ENCODE assay signal across 19 cellular contexts in the genomic region with DNA sequence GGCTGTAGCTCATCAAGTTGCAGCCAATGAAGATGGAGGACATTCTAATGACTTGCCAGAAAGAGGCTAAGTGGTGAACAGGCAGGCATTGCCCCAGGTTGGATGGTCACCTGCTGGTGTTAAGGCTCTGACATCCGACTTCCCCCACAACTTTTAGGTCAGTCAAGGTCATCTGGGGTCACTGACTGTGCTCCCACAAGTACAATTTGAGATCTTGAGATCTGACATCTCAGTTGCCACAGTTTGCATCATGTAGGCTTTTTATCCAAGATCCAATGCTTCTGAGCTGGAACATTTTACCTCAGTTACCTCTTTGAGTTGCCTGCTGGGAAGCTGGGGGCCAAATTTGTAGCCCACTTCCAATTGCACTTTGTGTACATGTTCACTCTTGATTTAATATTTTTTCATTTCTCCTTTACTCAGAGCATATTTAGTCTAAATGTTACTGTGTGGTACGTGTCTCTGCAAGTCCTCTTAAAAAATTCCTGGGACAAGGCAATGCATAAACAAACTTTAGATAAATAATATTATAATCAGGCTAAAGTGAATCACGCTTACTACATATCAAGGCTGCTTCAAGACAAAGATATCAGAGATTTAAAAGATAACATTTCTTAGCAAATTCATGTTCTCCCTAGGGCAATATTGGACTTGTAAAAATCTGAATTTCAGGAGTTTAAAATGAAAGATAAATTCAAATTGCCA.
DNase-seq lines count a peak whose midpoint lies in the region; ATAC-seq, FAIRE-seq and TF ChIP-seq lines count a peak whose summit lies in the region.
"Had no signal": no experiment of that assay in that cellular context is flagged by ENCODE, and none has a peak within 500 bp of the region (broad histone marks: within the 10 kb centered on the region; RNA-seq: fewer than 3 reads in every experiment).

No MANE protein-coding gene starts in this region.

- no peaks in the 10 kb centered on the region for H3K9me2 ChIP-seq in Karpas-422 (replicated peaks; ENCODE audit: insufficient read depth, low read length)

- no peak overlapping the region for H3K9ac ChIP-seq in Karpas-422 (ENCODE audit: low read length)
- H3K9ac ChIP-seq in GM12878 (ENCODE audit: control insufficient read depth, insufficient read depth, low read length) = no peak overlapping the region
- no peak overlapping the region for H3K9ac ChIP-seq in keratinocyte (ENCODE audit: control insufficient read depth, extremely low read depth, insufficient read depth, low read length)

- dilution Hi-C loops in keratinocyte (cut with MboI; ENCODE audit: extremely low pct_ligation_motif_present, low sequenced_read_pairs) = no loop called here

- no peak for TF ChIP-seq RAD21 in GM12878 (IDR thresholded peaks at IDR 0.05; ENCODE audit: insufficient read depth, low read depth, low read length)

- H2AFZ ChIP-seq in Karpas-422 (ENCODE audit: low read length) (no peak overlapping the region), GM12878 (ENCODE audit: control insufficient read depth, low read depth, low read length) (no peak overlapping the region), keratinocyte (ENCODE audit: control insufficient read depth, low read length) (no peak overlapping the region)

- H3K4me2 ChIP-seq in Karpas-422 (ENCODE audit: low read depth, low read length, poor library complexity, severe bottlenecking) = no peak overlapping the region
- H3K4me2 ChIP-seq in GM12878 (ENCODE audit: control insufficient read depth, insufficient read depth) = peak overlapping the region; percentile 27; the same call in 1 of the 2 replicates
- H3K4me2 ChIP-seq in keratinocyte (ENCODE audit: control insufficient read depth, extremely low read depth, insufficient read depth, low read depth, low read length) = peak overlapping the region; percentile 44

- no peaks in the 10 kb centered on the region for H4K20me1 ChIP-seq in Karpas-422 (ENCODE audit: insufficient read depth, low read depth, low read length)
- H4K20me1 ChIP-seq in GM12878 (ENCODE audit: control insufficient read depth, insufficient read depth) = no peaks in the 10 kb centered on the region
- no peaks in the 10 kb centered on the region for H4K20me1 ChIP-seq in keratinocyte (ENCODE audit: control insufficient read depth, extremely low read depth, insufficient read depth, low read length)

- DNase-seq in activated naive CD4-positive, alpha-beta T cell treated with anti-CD3 and anti-CD28 coated beads for 36 hours = no peak
- no peak for DNase-seq in Karpas-422
- DNase-seq in GM12878 (ENCODE audit: low read depth, low spot score) = no peak
- DNase-seq in keratinocyte (ENCODE audit: low read depth, low spot score) = no peak
- no peak for DNase-seq in activated CD4-positive, alpha-beta T cell treated with anti-CD3 and anti-CD28 coated beads, Interleukin-2, amount 10 ng/mL, durations not matched to agents 7 days and 5 days
- no peak for DNase-seq in BE2C
- no peak for DNase-seq in adrenal gland
- DNase-seq: Calu3; CD4-positive, alpha-beta T cell; GDM1; Kasumi-1; NCI-H1417 treated with DMSO at 0.1 percent for 48 hours; NCI-H2029; NCI-H2171 treated with DMSO at 0.1 percent for 48 hours; NCI-H510A; NCI-H82 had no signal

- no peaks in the 10 kb centered on the region for H3K9me1 ChIP-seq in keratinocyte (ENCODE audit: control insufficient read depth, extremely low read depth, insufficient read depth, low read length)

- H3K4me1 Mint-ChIP-seq in activated naive CD4-positive, alpha-beta T cell treated with anti-CD3 and anti-CD28 coated beads, Interleukin-2, amount 50 U/mL, for 24 hours = peaks cover 55% of the 10 kb centered on the region
- peaks cover 54% of the 10 kb centered on the region for H3K4me1 Mint-ChIP-seq in activated naive CD4-positive, alpha-beta T cell treated with anti-CD3 and anti-CD28 coated beads for 36 hours (ENCODE audit: low read depth)
- peaks cover 67% of the 10 kb centered on the region for H3K4me1 Mint-ChIP-seq in activated CD4-positive, alpha-beta T cell treated with anti-CD3 and anti-CD28 coated beads, Interleukin-2, amount 10 ng/mL, durations not matched to agents 7 days and 5 days

- no peaks in the 10 kb centered on the region for H3K9me3 ChIP-seq in Karpas-422 (ENCODE audit: low read length)
- H3K9me3 ChIP-seq in GM12878 (replicated peaks; ENCODE audit: control insufficient read depth, insufficient read depth, low read length) = no peaks in the 10 kb centered on the region
- no peaks in the 10 kb centered on the region for H3K9me3 ChIP-seq in keratinocyte (ENCODE audit: control insufficient read depth, low read depth, low read length)
- H3K9me3 ChIP-seq in BE2C = no peaks in the 10 kb centered on the region
- H3K9me3 ChIP-seq in adrenal gland (replicated peaks in 1 of 3) = no peaks in the 10 kb centered on the region

- H3K4me3 ChIP-seq in Karpas-422 (ENCODE audit: low read length) (no peak overlapping the region), GM12878 (no peak overlapping the region), keratinocyte (ENCODE audit: control insufficient read depth in 2 of 3, extremely low read depth in 1 of 3, insufficient read depth in 2 of 3, low read depth in 1 of 3, low read length in 3 of 3) (no peak overlapping the region), BE2C (ENCODE audit: low read depth, low read length) (no peak overlapping the region), adrenal gland (no peak overlapping the region)

- intact Hi-C loops in activated naive CD4-positive, alpha-beta T cell treated with anti-CD3 and anti-CD28 coated beads for 36 hours (cut with micrococcal nuclease) = no loop called here
- intact Hi-C loops in GM12878 (cut with micrococcal nuclease; ENCODE audit: unreplicated experiment) (no loop called here), adrenal gland (cut with DNase I) (no loop called here)

- FAIRE-seq in GM12878 (lab: Jason Lieb, UNC) (no peak), keratinocyte (lab: Jason Lieb, UNC) (peak; percentile 23)
- FAIRE-seq: H54 had no signal

- H3K36me3 ChIP-seq in Karpas-422 (ENCODE audit: insufficient read depth, low read length) (peaks cover 29% of the 10 kb centered on the region; the same call in 1 of the 2 replicates), GM12878 (ENCODE audit: control insufficient read depth in 2 of 2, insufficient read depth in 2 of 2, low read length in 1 of 2) (peaks cover 5 to 8% of the 10 kb centered on the region in 2 experiments), keratinocyte (ENCODE audit: control insufficient read depth in 2 of 2, extremely low read depth in 1 of 2, insufficient read depth in 2 of 2, low read length in 2 of 2) (peaks cover 5 to 10% of the 10 kb centered on the region in 2 experiments), BE2C (peaks cover 4% of the 10 kb centered on the region; the same call in 1 of the 2 replicates), adrenal gland (replicated peaks in 1 of 2) (peaks cover 0 to 14% of the 10 kb centered on the region in 2 donors)

- SMC1A ChIA-PET in GM12878 (lab: Charles Lee; ENCODE audit: uncharacterized antibody, unreplicated experiment) = interaction anchor here (0.6 to 1.8 kb wide), 7 partner anchors 8 to 484 kb away, joined by 3 to 7 read pairs (median 4); no protein-coding TSS in a partner anchor

- H3K27me3 ChIP-seq in Karpas-422 (ENCODE audit: low read length) = no peaks in the 10 kb centered on the region
- H3K27me3 ChIP-seq in GM12878 (replicated peaks in 1 of 2; ENCODE audit: control insufficient read depth in 2 of 2, insufficient read depth in 2 of 2, low read length in 1 of 2) = no peaks in the 10 kb centered on the region
- H3K27me3 ChIP-seq in keratinocyte (ENCODE audit: control insufficient read depth, extremely low read depth, insufficient read depth, low read length) = no peaks in the 10 kb centered on the region
- H3K27me3 ChIP-seq in BE2C = no peaks in the 10 kb centered on the region
- H3K27me3 ChIP-seq in adrenal gland = no peaks in the 10 kb centered on the region

- WGBS in GM12878 (ENCODE audit: insufficient coverage, insufficient replicate concordance, low lambda C conversion rate, missing lambda C conversion rate) = 70% methylated on average over 3 of the region's 3 CpGs
- WGBS in adrenal gland, 4 donors = 58 to 75% (median 62%) methylated on average over 3 of the region's 3 CpGs

- TF ChIP-seq EP300 in GM12878 (IDR thresholded peaks at IDR 0.05; ENCODE audit: borderline replicate concordance in 1 of 2, control insufficient read depth in 1 of 2, low read depth in 2 of 2, low read length in 2 of 2) = no peak

- ATAC-seq in GM12878 = no peak

- CTCF ChIA-PET in activated naive CD4-positive, alpha-beta T cell treated with anti-CD3 and anti-CD28 coated beads for 36 hours (lab: Charles Lee) = interaction anchor here (1.0 kb wide), 2 partner anchors 7 to 248 kb away, joined by 3 to 4 read pairs; no protein-coding TSS in a partner anchor
- CTCF ChIA-PET in GM12878 (lab: Yijun Ruan, JAX) = interaction anchor here (1.0 to 1.5 kb wide), 3 partner anchors 8 to 17 kb away, joined by 3 to 8 read pairs (median 4); no protein-coding TSS in a partner anchor
- CTCF ChIA-PET in activated CD4-positive, alpha-beta T cell treated with anti-CD3 and anti-CD28 coated beads, Interleukin-2, amount 10 ng/mL, durations not matched to agents 7 days and 5 days (lab: Charles Lee) = interaction anchor here (0.6 to 0.9 kb wide), 2 partner anchors 14 to 505 kb away, joined by 3 to 6 read pairs; no protein-coding TSS in a partner anchor

- 0 out of 2 replicates have a peak overlapping the region, but pooled peaks have one; percentile 5 for H3K27ac ChIP-seq in Karpas-422 (ENCODE audit: low read length)
- peak overlapping the region; percentile 97 for H3K27ac ChIP-seq in GM12878 (ENCODE audit: control insufficient read depth, insufficient read depth)
- H3K27ac ChIP-seq in keratinocyte (ENCODE audit: control insufficient read depth, insufficient read depth, low read length) = peak overlapping the region; percentile 52
- peak overlapping the region in 2 of 5 donors; percentile 16 to 37 for H3K27ac ChIP-seq in adrenal gland
- H3K27ac ChIP-seq: HL-60 had no signal

- peaks cover 39% of the 10 kb centered on the region for H3K4me1 ChIP-seq in Karpas-422 (ENCODE audit: low read length)
- H3K4me1 ChIP-seq in GM12878 (ENCODE audit: control insufficient read depth, insufficient read depth, low read length) = peaks cover 54% of the 10 kb centered on the region
- peaks cover 24% of the 10 kb centered on the region for H3K4me1 ChIP-seq in keratinocyte (ENCODE audit: control insufficient read depth, extremely low read depth, insufficient read depth, low read length)
- H3K4me1 ChIP-seq in BE2C = no peaks in the 10 kb centered on the region; the same call in 1 of the 2 replicates
- peaks cover 0 to 14% of the 10 kb centered on the region in 2 donors for H3K4me1 ChIP-seq in adrenal gland (replicated peaks in 1 of 2)

- H3K36me3 Mint-ChIP-seq in activated naive CD4-positive, alpha-beta T cell treated with anti-CD3 and anti-CD28 coated beads, Interleukin-2, amount 50 U/mL, for 24 hours = peaks cover 13% of the 10 kb centered on the region
- peaks cover 21% of the 10 kb centered on the region for H3K36me3 Mint-ChIP-seq in activated naive CD4-positive, alpha-beta T cell treated with anti-CD3 and anti-CD28 coated beads for 36 hours (ENCODE audit: low read depth)
- H3K36me3 Mint-ChIP-seq in activated CD4-positive, alpha-beta T cell treated with anti-CD3 and anti-CD28 coated beads, Interleukin-2, amount 10 ng/mL, durations not matched to agents 7 days and 5 days (ENCODE audit: low read depth) = peaks cover 56% of the 10 kb centered on the region

- in situ Hi-C loops in GM12878 (cut with MboI) = no loop called here

- POLR2A ChIA-PET in GM12878 (lab: Charles Lee) = interaction anchor here (0.6 to 0.8 kb wide), 2 partner anchors 10 to 16 kb away, joined by 3 to 4 read pairs; no protein-coding TSS in a partner anchor
- POLR2A ChIA-PET in activated CD4-positive, alpha-beta T cell treated with anti-CD3 and anti-CD28 coated beads, Interleukin-2, amount 10 ng/mL, durations not matched to agents 7 days and 5 days (lab: Charles Lee) = interaction anchor here (0.7 kb wide), 1 partner anchor 609 kb away, joined by 6 read pairs; no protein-coding TSS in a partner anchor

- H3K27me3 Mint-ChIP-seq in activated naive CD4-positive, alpha-beta T cell treated with anti-CD3 and anti-CD28 coated beads, Interleukin-2, amount 50 U/mL, for 24 hours = no peaks in the 10 kb centered on the region
- no peaks in the 10 kb centered on the region for H3K27me3 Mint-ChIP-seq in activated naive CD4-positive, alpha-beta T cell treated with anti-CD3 and anti-CD28 coated beads for 36 hours (ENCODE audit: low read depth)
- H3K27me3 Mint-ChIP-seq in activated CD4-positive, alpha-beta T cell treated with anti-CD3 and anti-CD28 coated beads, Interleukin-2, amount 10 ng/mL, durations not matched to agents 7 days and 5 days = no peaks in the 10 kb centered on the region
- H3K27me3 Mint-ChIP-seq: CD4-positive, alpha-beta T cell had no signal

- TF ChIP-seq POLR2A in GM12878 (IDR thresholded peaks at IDR 0.05; ENCODE audit: low read depth, low read length) (no peak), adrenal gland (IDR thresholded peaks at IDR 0.05) (no peak)

- TF ChIP-seq CTCF in GM12878 (IDR thresholded peaks at IDR 0.05 in 2 of 3, conservative IDR thresholded peaks at IDR 0.05 in 1 of 3; ENCODE audit: control insufficient read depth in 2 of 3, extremely low read depth in 1 of 3, insufficient read depth in 1 of 3, low read depth in 3 of 3, low read length in 3 of 3) (no peak), keratinocyte (optimal IDR thresholded peaks at IDR 0.05 in 1 of 3, IDR thresholded peaks at IDR 0.05 in 1 of 3, conservative IDR thresholded peaks at IDR 0.05 in 1 of 3; ENCODE audit: extremely low read depth in 1 of 3, insufficient read depth in 2 of 3, low read length in 3 of 3) (no peak), BE2C (IDR thresholded peaks at IDR 0.05; ENCODE audit: low read depth, low read length) (no peak), adrenal gland (IDR thresholded peaks at IDR 0.05) (no peak)

- no TSS peak for BruUV-seq in GM12878 (replicated peaks; lab: Mats Ljungman, UMichigan)

- H3K9me3 Mint-ChIP-seq in activated naive CD4-positive, alpha-beta T cell treated with anti-CD3 and anti-CD28 coated beads, Interleukin-2, amount 50 U/mL, for 24 hours = no peaks in the 10 kb centered on the region
- H3K9me3 Mint-ChIP-seq in activated naive CD4-positive, alpha-beta T cell treated with anti-CD3 and anti-CD28 coated beads for 36 hours = no peaks in the 10 kb centered on the region
- H3K9me3 Mint-ChIP-seq in activated CD4-positive, alpha-beta T cell treated with anti-CD3 and anti-CD28 coated beads, Interleukin-2, amount 10 ng/mL, durations not matched to agents 7 days and 5 days = peaks cover 5% of the 10 kb centered on the region
- H3K9me3 Mint-ChIP-seq: CD4-positive, alpha-beta T cell had no signal

- peak overlapping the region; percentile 23 for H3K27ac Mint-ChIP-seq in activated naive CD4-positive, alpha-beta T cell treated with anti-CD3 and anti-CD28 coated beads, Interleukin-2, amount 50 U/mL, for 24 hours
- no peak overlapping the region for H3K27ac Mint-ChIP-seq in activated naive CD4-positive, alpha-beta T cell treated with anti-CD3 and anti-CD28 coated beads for 36 hours
- H3K27ac Mint-ChIP-seq in activated CD4-positive, alpha-beta T cell treated with anti-CD3 and anti-CD28 coated beads, Interleukin-2, amount 10 ng/mL, durations not matched to agents 7 days and 5 days = no peak overlapping the region

- no peak overlapping the region for H3K4me3 Mint-ChIP-seq in activated naive CD4-positive, alpha-beta T cell treated with anti-CD3 and anti-CD28 coated beads, Interleukin-2, amount 50 U/mL, for 24 hours
- H3K4me3 Mint-ChIP-seq in activated naive CD4-positive, alpha-beta T cell treated with anti-CD3 and anti-CD28 coated beads for 36 hours = no peak overlapping the region
- no peak overlapping the region for H3K4me3 Mint-ChIP-seq in activated CD4-positive, alpha-beta T cell treated with anti-CD3 and anti-CD28 coated beads, Interleukin-2, amount 10 ng/mL, durations not matched to agents 7 days and 5 days
- H3K4me3 Mint-ChIP-seq: CD4-positive, alpha-beta T cell had no signal

- H3K79me2 ChIP-seq in Karpas-422 (ENCODE audit: low read length) = no peaks in the 10 kb centered on the region
- peaks cover 2% of the 10 kb centered on the region; the same call in 1 of the 2 replicates for H3K79me2 ChIP-seq in GM12878 (ENCODE audit: control insufficient read depth, insufficient read depth, low read length)
- no peaks in the 10 kb centered on the region for H3K79me2 ChIP-seq in keratinocyte (ENCODE audit: control insufficient read depth, insufficient read depth, low read length)

- RAD21 ChIA-PET in GM12878 (lab: Charles Lee; ENCODE audit: unreplicated experiment) = interaction anchor here (0.9 kb wide), 1 partner anchor 253 kb away, joined by 3 read pairs; no protein-coding TSS in a partner anchor
